In the genomic region with DNA sequence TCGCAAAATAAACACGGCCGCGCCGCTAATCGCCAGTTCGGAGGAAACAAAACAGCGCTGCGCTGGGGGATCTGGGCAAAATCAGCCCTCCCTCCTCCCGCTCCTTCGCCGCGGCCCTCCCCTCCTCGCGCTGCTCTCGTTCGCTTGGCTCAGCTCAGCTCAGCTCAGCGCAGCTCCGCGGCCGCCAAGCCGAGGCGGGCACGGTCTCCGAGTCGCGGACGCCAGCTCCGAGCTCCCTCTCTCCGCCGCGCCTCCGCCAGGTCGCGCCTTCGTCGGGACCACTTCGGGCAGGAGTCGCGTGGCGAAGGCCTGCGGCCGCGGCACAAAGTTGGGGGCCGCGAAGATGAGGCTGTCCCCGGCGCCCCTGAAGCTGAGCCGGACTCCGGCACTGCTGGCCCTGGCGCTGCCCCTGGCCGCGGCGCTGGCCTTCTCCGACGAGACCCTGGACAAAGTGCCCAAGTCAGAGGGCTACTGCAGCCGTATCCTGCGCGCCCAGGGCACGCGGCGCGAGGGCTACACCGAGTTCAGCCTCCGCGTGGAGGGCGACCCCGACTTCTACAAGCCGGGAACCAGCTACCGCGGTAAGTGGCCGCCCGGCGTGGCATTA, we compare ENCODE assay signal across 8 cellular contexts. TPM values are rescaled to one million over a fixed set of nuclear protein-coding genes. Genes with fewer than 3 reads are reported as not detected.
DNase-seq lines count a peak whose midpoint lies in the region; ATAC-seq and TF ChIP-seq lines count a peak whose summit lies in the region.

Gene SPON1, plus strand, starts transcription at position 162 of the 607 bp plus-strand sequence. Its CDS starts 182 bp downstream, at position 344.

- no peak for TF ChIP-seq CTCF in WI38 (IDR thresholded peaks at IDR 0.05; ENCODE audit: low read depth, low read length)
- TF ChIP-seq CTCF in coronary artery (IDR thresholded peaks at IDR 0.05): no peak

- H3K9me3 Mint-ChIP-seq in stimulated activated effector memory CD8-positive, alpha-beta T cell treated with anti-CD3 and anti-CD28 coated beads, Interleukin-12 subunit alpha, Interleukin-12 subunit beta, amount 100 ng/mL, for 72 hours: no peaks in the 10 kb centered on the region

- no peaks in the 10 kb centered on the region for H3K36me3 Mint-ChIP-seq in stimulated activated effector memory CD8-positive, alpha-beta T cell treated with anti-CD3 and anti-CD28 coated beads, Interleukin-12 subunit alpha, Interleukin-12 subunit beta, amount 100 ng/mL, for 72 hours

- H3K4me3 ChIP-seq in WI38 (ENCODE audit: low read depth, low read length): peak within 1 kb of the TSS; percentile 29; the same call in 1 of the 2 replicates
- H3K4me3 ChIP-seq in coronary artery: peak within 1 kb of the TSS; percentile 67

- peak; percentile 85 for DNase-seq in ELF-1 (ENCODE audit: low read depth, low spot score)
- DNase-seq in coronary artery (ENCODE audit: low spot score): no peak
- peak; percentile 7 to 26 for DNase-seq in lung microvascular endothelial cell (ENCODE audit: low read depth in 2 of 2)
- peak in 1 of 2 donors; percentile 58 for DNase-seq in stimulated activated effector memory CD8-positive, alpha-beta T cell treated with anti-CD3 and anti-CD28 coated beads, Interleukin-12 subunit alpha, Interleukin-12 subunit beta, amount 100 ng/mL, for 72 hours (ENCODE audit: low spot score in 2 of 2)
- no peak for DNase-seq in NCI-H446 treated with DMSO at 0.1 percent for 48 hours (lab: John Stamatoyannopoulos, UW)

- peak within 1 kb of the TSS; percentile 65 for H3K4me3 Mint-ChIP-seq in stimulated activated effector memory CD8-positive, alpha-beta T cell treated with anti-CD3 and anti-CD28 coated beads, Interleukin-12 subunit alpha, Interleukin-12 subunit beta, amount 100 ng/mL, for 72 hours

- peak within 1 kb of the TSS; percentile 20 to 50 for H3K27ac ChIP-seq in coronary artery

- no peak within 1 kb of the TSS for H3K27ac Mint-ChIP-seq in stimulated activated effector memory CD8-positive, alpha-beta T cell treated with anti-CD3 and anti-CD28 coated beads, Interleukin-12 subunit alpha, Interleukin-12 subunit beta, amount 100 ng/mL, for 72 hours

- ATAC-seq in stimulated activated effector memory CD8-positive, alpha-beta T cell treated with anti-CD3 and anti-CD28 coated beads, Interleukin-12 subunit alpha, Interleukin-12 subunit beta, amount 100 ng/mL, for 72 hours: peak; percentile 66
- ATAC-seq in HG03342 (IDR thresholded peaks at IDR 0.05; ENCODE audit: unreplicated experiment) (no peak), GM18517 (IDR thresholded peaks at IDR 0.05; ENCODE audit: unreplicated experiment) (no peak)

- peaks cover 10% of the 10 kb centered on the region for H3K4me1 Mint-ChIP-seq in stimulated activated effector memory CD8-positive, alpha-beta T cell treated with anti-CD3 and anti-CD28 coated beads, Interleukin-12 subunit alpha, Interleukin-12 subunit beta, amount 100 ng/mL, for 72 hours

RNA-seq across cellular contexts. Expression of gene SPON1, which starts in this region (rescaled TPM):
- total RNA-seq in lung microvascular endothelial cell: under 0.01 TPM in 2 replicates

Comparison
In these comparisons a context has a peak if more than half of its experiments do, and no peak if none do; other contexts are left out.
1. Peak in DNase-seq in lung microvascular endothelial cell; RNA of the gene not detected or under 1 TPM.